ENCODE assay signal across 24 cellular contexts in genomic region chr15:79314186-79314585, GRCh38. TPM values are rescaled to one million over a fixed set of nuclear protein-coding genes. Genes with fewer than 3 reads are reported as not detected.
DNase-seq lines count a peak whose midpoint lies in the region; ATAC-seq and TF ChIP-seq lines count a peak whose summit lies in the region.
"Had no signal": no experiment of that assay in that cellular context is flagged by ENCODE, and none has a peak within 500 bp of the region (broad histone marks: within the 10 kb centered on the region; RNA-seq: fewer than 3 reads in every experiment).

No MANE protein-coding gene starts in this region.

- no peaks in the 10 kb centered on the region for H3K9me3 Mint-ChIP-seq in Caco-2 (ENCODE audit: unreplicated experiment)
- H3K9me3 Mint-ChIP-seq in stimulated activated naive B cell treated with anti-CD40 and anti-IgM and Interleukin-4, amounts not matched to agents 10 μg/mL and 1 μg/mL and 100 μg/mL, for 72 hours, result no peaks in the 10 kb centered on the region

- H3K27ac Mint-ChIP-seq in Caco-2 (ENCODE audit: unreplicated experiment), result no peak overlapping the region
- H3K27ac Mint-ChIP-seq in stimulated activated naive B cell treated with anti-CD40 and anti-IgM and Interleukin-4, amounts not matched to agents 10 μg/mL and 1 μg/mL and 100 μg/mL, for 72 hours, result no peak overlapping the region
- H3K27ac Mint-ChIP-seq: activated CD4-positive, alpha-beta T cell treated with anti-CD3 and anti-CD28 coated beads for 36 hours; activated CD8-positive, alpha-beta T cell treated with anti-CD3 and anti-CD28 coated beads, Interleukin-2, amount 10 ng/mL, durations not matched to agents 7 days and 5 days had no signal

- no peak overlapping the region for H3K4me3 Mint-ChIP-seq in Caco-2 (ENCODE audit: unreplicated experiment)
- H3K4me3 Mint-ChIP-seq in stimulated activated naive B cell treated with anti-CD40 and anti-IgM and Interleukin-4, amounts not matched to agents 10 μg/mL and 1 μg/mL and 100 μg/mL, for 72 hours, result no peak overlapping the region
- H3K4me3 Mint-ChIP-seq: activated CD4-positive, alpha-beta T cell treated with anti-CD3 and anti-CD28 coated beads for 36 hours; activated CD8-positive, alpha-beta T cell treated with anti-CD3 and anti-CD28 coated beads, Interleukin-2, amount 10 ng/mL, durations not matched to agents 7 days and 5 days had no signal

- peaks cover 6% of the 10 kb centered on the region for H3K4me1 Mint-ChIP-seq in Caco-2 (ENCODE audit: low read depth, unreplicated experiment)
- H3K4me1 Mint-ChIP-seq in stimulated activated naive B cell treated with anti-CD40 and anti-IgM and Interleukin-4, amounts not matched to agents 10 μg/mL and 1 μg/mL and 100 μg/mL, for 72 hours, result peaks cover 37 to 56% of the 10 kb centered on the region in 2 donors

- no peaks in the 10 kb centered on the region for H3K36me3 ChIP-seq in Caco-2 (ENCODE audit: control insufficient read depth, insufficient read depth, low read length)
- H3K36me3 ChIP-seq in RWPE2 (ENCODE audit: low read depth), result peaks cover 63% of the 10 kb centered on the region
- H3K36me3 ChIP-seq in thyroid gland, result peaks cover 8 to 21% of the 10 kb centered on the region in 2 donors
- peaks cover 47 to 55% (median 49%) of the 10 kb centered on the region in 3 donors for H3K36me3 ChIP-seq in tibial artery

- no peak overlapping the region for H3K4me3 ChIP-seq in Caco-2 (ENCODE audit: low read depth, low read length)
- no peak overlapping the region for H3K4me3 ChIP-seq in RWPE2 (ENCODE audit: severe bottlenecking)
- H3K4me3 ChIP-seq in thyroid gland (replicated peaks in 1 of 3), result no peak overlapping the region
- H3K4me3 ChIP-seq in tibial artery, result no peak overlapping the region
- H3K4me3 ChIP-seq: left ventricle myocardium inferior, upper lobe of left lung had no signal

- BruUV-seq in Caco-2 (replicated peaks; lab: Mats Ljungman, UMichigan), result TSS peak; percentile 1

- TF ChIP-seq CTCF in Caco-2 (IDR thresholded peaks at IDR 0.05; ENCODE audit: insufficient read depth in 1 of 2, low read depth in 1 of 2, low read length in 1 of 2, severe bottlenecking in 1 of 2, unreplicated experiment in 1 of 2) (no peak), RWPE2 (IDR thresholded peaks at IDR 0.05; ENCODE audit: poor library complexity, severe bottlenecking) (no peak), thyroid gland (IDR thresholded peaks at IDR 0.05) (no peak), tibial artery (IDR thresholded peaks at IDR 0.05) (no peak)

- H3K27me3 Mint-ChIP-seq in Caco-2 (ENCODE audit: insufficient read depth, unreplicated experiment), result peaks cover 4% of the 10 kb centered on the region
- H3K27me3 Mint-ChIP-seq in stimulated activated naive B cell treated with anti-CD40 and anti-IgM and Interleukin-4, amounts not matched to agents 10 μg/mL and 1 μg/mL and 100 μg/mL, for 72 hours, result no peaks in the 10 kb centered on the region

- H3K4me1 ChIP-seq in Caco-2 (peaks cover 6% of the 10 kb centered on the region; the same call in 1 of the 2 replicates), RWPE2 (ENCODE audit: insufficient read depth, poor library complexity, severe bottlenecking) (peaks cover 19% of the 10 kb centered on the region), thyroid gland (peaks cover 45 to 53% of the 10 kb centered on the region in 2 donors), tibial artery (peaks cover 0 to 37% (median 11%) of the 10 kb centered on the region in 4 donors)

- no peaks in the 10 kb centered on the region for H3K9me3 ChIP-seq in Caco-2
- H3K9me3 ChIP-seq in RWPE2 (ENCODE audit: severe bottlenecking), result no peaks in the 10 kb centered on the region
- no peaks in the 10 kb centered on the region for H3K9me3 ChIP-seq in thyroid gland
- H3K9me3 ChIP-seq in tibial artery, result no peaks in the 10 kb centered on the region
- H3K9me3 ChIP-seq: left ventricle myocardium inferior, upper lobe of left lung had no signal

- POLR2A ChIA-PET in Caco-2 (lab: Charles Lee), result no interaction called here

- H3K27ac ChIP-seq in RWPE2 (ENCODE audit: poor library complexity, severe bottlenecking), result peak overlapping the region; percentile 11
- H3K27ac ChIP-seq in epithelial cell of prostate, result peak overlapping the region; percentile 86
- peak overlapping the region; percentile 63 to 81 (median 75) for H3K27ac ChIP-seq in thyroid gland
- no peak overlapping the region for H3K27ac ChIP-seq in tibial artery
- H3K27ac ChIP-seq: left ventricle myocardium inferior, upper lobe of left lung had no signal

- no peaks in the 10 kb centered on the region for H3K27me3 ChIP-seq in Caco-2 (replicated peaks; ENCODE audit: control insufficient read depth, insufficient read depth, low read length)
- no peaks in the 10 kb centered on the region for H3K27me3 ChIP-seq in RWPE2 (ENCODE audit: insufficient read depth, poor library complexity, severe bottlenecking)
- H3K27me3 ChIP-seq in thyroid gland, result no peaks in the 10 kb centered on the region
- no peaks in the 10 kb centered on the region for H3K27me3 ChIP-seq in tibial artery
- H3K27me3 ChIP-seq: upper lobe of left lung had no signal

- DNase-seq in Caco-2, result no peak
- DNase-seq in RWPE2 (ENCODE audit: low spot score), result no peak
- no peak for DNase-seq in epithelial cell of prostate (ENCODE audit: low read depth, low spot score)
- no peak for DNase-seq in thyroid gland
- no peak for DNase-seq in tibial artery
- DNase-seq in NCI-H146 treated with DMSO at 0.1 percent for 48 hours (lab: John Stamatoyannopoulos, UW; ENCODE audit: unreplicated experiment), result no peak
- DNase-seq in stimulated activated naive B cell treated with anti-CD40 and anti-IgM and Interleukin-4, amounts not matched to agents 10 μg/mL and 1 μg/mL and 100 μg/mL, for 72 hours, result no peak
- DNase-seq: activated CD4-positive, alpha-beta T cell treated with anti-CD3 and anti-CD28 coated beads for 36 hours; activated CD8-positive, alpha-beta T cell treated with anti-CD3 and anti-CD28 coated beads, Interleukin-2, amount 10 ng/mL, durations not matched to agents 7 days and 5 days; activated gamma-delta T cell; activated T-cell treated with anti-CD3 and anti-CD28 coated beads for 4 hours; CD4-positive, alpha-beta memory T cell; GDM1; glutamatergic neuron; HCEC 1CT; KBM-7; left ventricle myocardium inferior; NCI-H146; NCI-H446; small intestine; T-helper 2 cell had no signal

- CTCF ChIA-PET in Caco-2 (lab: Charles Lee), result no interaction called here

- WGBS in thyroid gland, 2 donors, result 97% methylated on average over 1 of the region's 1 CpG

- ATAC-seq in RWPE2 (ENCODE audit: low read depth), result no peak
- no peak for ATAC-seq in stimulated activated naive B cell treated with anti-CD40 and anti-IgM and Interleukin-4, amounts not matched to agents 10 μg/mL and 1 μg/mL and 100 μg/mL, for 72 hours (replicated peaks)
- ATAC-seq: activated CD4-positive, alpha-beta T cell treated with anti-CD3 and anti-CD28 coated beads for 36 hours; activated CD8-positive, alpha-beta T cell treated with anti-CD3 and anti-CD28 coated beads, Interleukin-2, amount 10 ng/mL, durations not matched to agents 7 days and 5 days; SK-N-SH treated with all-trans-retinoic acid at 6 μM for 48 hours had no signal

- peaks cover 49% of the 10 kb centered on the region for H3K36me3 Mint-ChIP-seq in Caco-2 (ENCODE audit: insufficient read depth, unreplicated experiment)
- peaks cover 58 to 64% of the 10 kb centered on the region in 2 donors for H3K36me3 Mint-ChIP-seq in stimulated activated naive B cell treated with anti-CD40 and anti-IgM and Interleukin-4, amounts not matched to agents 10 μg/mL and 1 μg/mL and 100 μg/mL, for 72 hours

- intact Hi-C loops in Caco-2 (cut with micrococcal nuclease; ENCODE audit: unreplicated experiment) (no loop called here), thyroid gland (cut with DNase I) (no loop called here), tibial artery (cut with DNase I; ENCODE audit: low total_unique reads) (loop anchor here (5.0 kb wide), 1 partner anchor 97 kb away; no protein-coding TSS in a partner anchor)

- TF ChIP-seq POLR2A in thyroid gland (IDR thresholded peaks at IDR 0.05), result no peak

RNA-seq across cellular contexts. Expression of gene TMED3, which starts 3.3 kb away (rescaled TPM):
- total RNA-seq in Caco-2 (2022), result 91.1 and 92.2 TPM in 2 replicates
- 100 to 1,000 TPM; 156 to 235 (median 190) TPM for total RNA-seq in thyroid gland

RNA-seq across cellular contexts. Expression of gene ANKRD34C, which starts 31.7 kb away (rescaled TPM):
- not detected in 2 replicates for total RNA-seq in Caco-2 (2022)
- total RNA-seq in thyroid gland, result under 1 TPM in 1 of 4 donors, not detected in 3; 0.13 TPM
- total RNA-seq: activated CD4-positive, alpha-beta T cell treated with anti-CD3 and anti-CD28 coated beads for 36 hours; activated CD8-positive, alpha-beta T cell treated with anti-CD3 and anti-CD28 coated beads, Interleukin-2, amount 10 ng/mL, durations not matched to agents 7 days and 5 days; CD4-positive, alpha-beta memory T cell; osteoblast; upper lobe of left lung had no signal

Comparison
In these comparisons a context has a peak if more than half of its experiments do, and no peak if none do; other contexts are left out.
1. H3K27ac ChIP-seq: peak in RWPE2 (single experiment), epithelial cell of prostate (single experiment) and thyroid gland (3 of 3); none in tibial artery (0 of 2).